8 cellular contexts compared by ENCODE assay signal in the genomic region with DNA sequence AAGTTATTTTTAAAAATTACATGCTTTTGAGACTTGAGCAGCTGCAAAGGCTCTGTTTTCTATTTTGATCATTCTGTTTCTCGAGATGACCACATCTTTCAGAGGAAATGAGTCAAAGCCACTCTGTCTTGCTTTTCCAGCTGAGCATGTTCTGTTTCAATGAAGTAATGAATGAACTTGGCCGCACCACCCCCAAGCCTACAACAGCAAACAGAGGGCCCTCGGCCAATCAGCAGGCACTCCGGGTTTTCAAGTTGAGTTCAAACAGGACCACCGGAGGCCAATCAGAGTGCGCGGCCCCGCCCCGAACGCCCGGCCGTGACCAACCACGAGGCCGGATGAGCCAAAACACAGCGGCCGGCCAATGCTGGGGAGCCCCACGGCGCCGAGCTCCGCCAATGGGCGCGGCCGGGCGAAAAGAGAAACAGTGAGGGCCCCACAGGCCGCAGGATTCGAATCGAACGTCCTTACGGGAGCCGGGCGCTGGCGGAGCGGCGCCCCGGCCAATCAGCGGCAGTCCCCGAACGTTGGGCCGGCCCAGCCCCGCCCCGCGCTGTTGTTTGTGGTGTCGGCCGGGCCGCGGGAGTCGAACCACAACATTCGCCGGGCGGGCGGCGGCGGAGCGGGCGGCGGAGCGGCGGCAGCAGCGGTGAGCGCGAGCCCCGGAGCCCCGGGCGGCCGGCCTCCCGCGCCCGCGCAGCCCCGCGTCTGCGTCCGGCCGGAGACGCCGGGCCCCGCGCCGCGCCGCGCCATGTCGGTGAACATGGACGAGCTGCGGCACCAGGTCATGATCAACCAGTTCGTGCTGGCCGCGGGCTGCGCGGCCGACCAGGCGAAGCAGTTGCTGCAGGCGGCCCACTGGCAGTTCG.
A peak's percentile ranks its signal among the peaks of the same experiment; 100 is the strongest.
DNase-seq lines count a peak whose midpoint lies in the region; ATAC-seq and FAIRE-seq lines count a peak whose summit lies in the region.

A gene (plus strand): TSS at position 594 of the 869 bp plus-strand sequence. CDS start 158 bp downstream, at position 752.

- no peaks in the 10 kb centered on the region for H3K9me3 Mint-ChIP-seq in effector memory CD8-positive, alpha-beta T cell
- no peaks in the 10 kb centered on the region for H3K9me3 Mint-ChIP-seq in memory B cell

- H3K27ac Mint-ChIP-seq in effector memory CD8-positive, alpha-beta T cell = peak within 1 kb of the TSS; percentile 95 to 96
- H3K27ac Mint-ChIP-seq in memory B cell = peak within 1 kb of the TSS; percentile 90

- peak within 1 kb of the TSS; percentile 87 to 91 for H3K4me3 Mint-ChIP-seq in effector memory CD8-positive, alpha-beta T cell
- H3K4me3 Mint-ChIP-seq in memory B cell = peak within 1 kb of the TSS; percentile 92

- H3K27me3 Mint-ChIP-seq in effector memory CD8-positive, alpha-beta T cell = no peaks in the 10 kb centered on the region
- no peaks in the 10 kb centered on the region for H3K27me3 Mint-ChIP-seq in memory B cell

- peaks cover 54% of the 10 kb centered on the region for H3K36me3 Mint-ChIP-seq in effector memory CD8-positive, alpha-beta T cell (ENCODE audit: insufficient read depth)
- H3K36me3 Mint-ChIP-seq in memory B cell = peaks cover 6% of the 10 kb centered on the region

- H3K4me1 Mint-ChIP-seq in effector memory CD8-positive, alpha-beta T cell (ENCODE audit: low read depth in 2 of 2) = peaks cover 48 to 54% of the 10 kb centered on the region in 2 donors
- H3K4me1 Mint-ChIP-seq in memory B cell = peaks cover 53% of the 10 kb centered on the region

- DNase-seq in COLO829 (ENCODE audit: low spot score) (peak; percentile 95), HTR-8/SVneo (ENCODE audit: insufficient read length, low spot score) (peak; percentile 100), NOMO-1 treated with dmso at 0.1 percent for 144 hours (lab: John Stamatoyannopoulos, UW; ENCODE audit: unreplicated experiment) (peak; percentile 100), memory B cell (ENCODE audit: low spot score in 2 of 2) (peak; percentile 93 to 97)
- peak; percentile 92 to 99 (median 95) for DNase-seq in activated CD8-positive, alpha-beta memory T cell treated with anti-CD3 and anti-CD28 coated beads for 48 hours (ENCODE audit: low read depth in 2 of 3, low spot score in 2 of 3)
- DNase-seq in effector memory CD8-positive, alpha-beta T cell = peak; percentile 97 to 98 (median 98)
- DNase-seq in stimulated activated CD8-positive, alpha-beta memory T cell treated with anti-CD3 and anti-CD28 coated beads, Interleukin-12 subunit alpha, Interleukin-12 subunit beta, amount 100 ng/mL, for 24 hours (ENCODE audit: extremely low read depth) = peak; percentile 98

- ATAC-seq in GM21367 (IDR thresholded peaks at IDR 0.05; ENCODE audit: unreplicated experiment) (peak; percentile 63), memory B cell (ENCODE audit: low read depth) (peak; percentile 74)
- peak; percentile 77 for ATAC-seq in effector memory CD8-positive, alpha-beta T cell (replicated peaks)

- FAIRE-seq in HTR-8/SVneo (lab: Jason Lieb, UNC) = peak; percentile 85

Comparison
In these comparisons a context has a peak if more than half of its experiments do, and no peak if none do; other contexts are left out.
1. Peak in every context shown above with its lines: DNase-seq and ATAC-seq.